15 cellular contexts compared by ENCODE assay signal in genomic region chr3:77456881-77457280, GRCh38.
DNase-seq lines count a peak whose midpoint lies in the region; ATAC-seq and TF ChIP-seq lines count a peak whose summit lies in the region.
"Had no signal": no experiment of that assay in that cellular context is flagged by ENCODE, and none has a peak within 500 bp of the region (broad histone marks: within the 10 kb centered on the region; RNA-seq: fewer than 3 reads in every experiment).

No MANE protein-coding gene starts in this region.

- H4K20me1 ChIP-seq in SK-N-SH (ENCODE audit: insufficient read depth) = no peaks in the 10 kb centered on the region

- H3K4me3 ChIP-seq in SK-N-SH (ENCODE audit: low read depth in 2 of 2, low read length in 1 of 2) = no peak overlapping the region
- no peak overlapping the region for H3K4me3 ChIP-seq in Caco-2 (ENCODE audit: low read depth, low read length)
- H3K4me3 ChIP-seq: GM23338 had no signal

- H3K36me3 Mint-ChIP-seq in neural crest cell (ENCODE audit: low read depth) = no peaks in the 10 kb centered on the region
- no peaks in the 10 kb centered on the region for H3K36me3 Mint-ChIP-seq in Caco-2 (ENCODE audit: insufficient read depth, unreplicated experiment)
- no peaks in the 10 kb centered on the region for H3K36me3 Mint-ChIP-seq in T-helper 17 cell (ENCODE audit: low read depth)
- H3K36me3 Mint-ChIP-seq: CD14-positive monocyte, IgD-negative memory B cell had no signal

- peak; percentile 62 for DNase-seq in DMS 273 treated with DMSO at 0.1 percent for 48 hours (lab: John Stamatoyannopoulos, UW)
- peak; percentile 45 for DNase-seq in NCI-H146 treated with DMSO at 0.1 percent for 48 hours (lab: John Stamatoyannopoulos, UW; ENCODE audit: unreplicated experiment)
- DNase-seq in SK-N-SH = peak; percentile 61
- DNase-seq in neural crest cell (ENCODE audit: low read depth, low spot score) = no peak
- no peak for DNase-seq in Caco-2
- no peak for DNase-seq in effector CD4-positive, alpha-beta T cell
- no peak for DNase-seq in T-helper 17 cell
- DNase-seq: NCI-H2029, NCI-H345, T-helper 2 cell had no signal

- WGBS in SK-N-SH (ENCODE audit: low lambda C conversion rate) = 13% methylated on average over 1 of the region's 1 CpG

- intact Hi-C loops in Caco-2 (cut with micrococcal nuclease; ENCODE audit: unreplicated experiment) = no loop called here

- CTCF ChIA-PET in SK-N-SH (lab: Yijun Ruan, JAX) (interaction anchor here (1.3 kb wide), 2 partner anchors 137 to 1189 kb away, joined by 3 read pairs; no protein-coding TSS in a partner anchor), Caco-2 (lab: Charles Lee) (no interaction called here)

- H3K27me3 ChIP-seq in SK-N-SH (ENCODE audit: insufficient read depth) (no peaks in the 10 kb centered on the region), Caco-2 (replicated peaks; ENCODE audit: control insufficient read depth, insufficient read depth, low read length) (no peaks in the 10 kb centered on the region)

- H3K9me3 Mint-ChIP-seq in neural crest cell = peaks cover 4% of the 10 kb centered on the region
- no peaks in the 10 kb centered on the region for H3K9me3 Mint-ChIP-seq in Caco-2 (ENCODE audit: unreplicated experiment)
- H3K9me3 Mint-ChIP-seq: GM23338 had no signal

- H3K4me3 Mint-ChIP-seq in neural crest cell (no peak overlapping the region), Caco-2 (ENCODE audit: unreplicated experiment) (no peak overlapping the region), T-helper 17 cell (no peak overlapping the region)
- H3K4me3 Mint-ChIP-seq: CD14-positive monocyte, GM23338, IgD-negative memory B cell had no signal

- no peak for ATAC-seq in T-helper 17 cell
- ATAC-seq: GM23338, HCT116 had no signal

- no peak overlapping the region for H2AFZ ChIP-seq in SK-N-SH (ENCODE audit: low read depth)
- H2AFZ ChIP-seq: GM23338 had no signal

- H3K36me3 ChIP-seq in SK-N-SH (replicated peaks in 1 of 2; ENCODE audit: control insufficient read depth in 1 of 2, insufficient read depth in 2 of 2, low read length in 1 of 2) = no peaks in the 10 kb centered on the region
- H3K36me3 ChIP-seq in Caco-2 (ENCODE audit: control insufficient read depth, insufficient read depth, low read length) = no peaks in the 10 kb centered on the region

- peak in 1 of 2 experiments; percentile 80; a peak in 2 of 4 replicates for TF ChIP-seq EP300 in SK-N-SH (IDR thresholded peaks at IDR 0.05; ENCODE audit: borderline replicate concordance in 1 of 2, low read depth in 1 of 2, low read length in 1 of 2)

- POLR2A ChIA-PET in SK-N-SH (lab: Yijun Ruan, JAX) = no interaction called here
- POLR2A ChIA-PET in Caco-2 (lab: Charles Lee) = no interaction called here

- no peak for TF ChIP-seq RAD21 in SK-N-SH (IDR thresholded peaks at IDR 0.05; ENCODE audit: low read length)

- H3K4me1 ChIP-seq in SK-N-SH (ENCODE audit: control insufficient read depth in 1 of 2, insufficient read depth in 2 of 2, low read depth in 1 of 2, low read length in 1 of 2) = peaks cover 0 to 2% of the 10 kb centered on the region in 2 experiments; a peak in 2 of 4 replicates
- H3K4me1 ChIP-seq in Caco-2 = no peaks in the 10 kb centered on the region

- H3K4me1 Mint-ChIP-seq in neural crest cell = peaks cover 7% of the 10 kb centered on the region
- no peaks in the 10 kb centered on the region for H3K4me1 Mint-ChIP-seq in Caco-2 (ENCODE audit: low read depth, unreplicated experiment)
- no peaks in the 10 kb centered on the region for H3K4me1 Mint-ChIP-seq in T-helper 17 cell
- H3K4me1 Mint-ChIP-seq: CD14-positive monocyte, IgD-negative memory B cell had no signal

- no TSS peak for BruUV-seq in Caco-2 (replicated peaks; lab: Mats Ljungman, UMichigan)

- no peak overlapping the region for H3K27ac ChIP-seq in SK-N-SH (ENCODE audit: low read depth in 2 of 2, low read length in 1 of 2)
- H3K27ac ChIP-seq: HL-60 had no signal

- no peak overlapping the region for H3K9ac ChIP-seq in SK-N-SH

- no peaks in the 10 kb centered on the region for H3K9me3 ChIP-seq in SK-N-SH
- H3K9me3 ChIP-seq in Caco-2 = no peaks in the 10 kb centered on the region
- no peaks in the 10 kb centered on the region for H3K9me3 ChIP-seq in T-helper 17 cell (ENCODE audit: control insufficient read depth, low read length, poor library complexity, severe bottlenecking)

- TF ChIP-seq CTCF in SK-N-SH (IDR thresholded peaks at IDR 0.05) (no peak), neural crest cell (conservative IDR thresholded peaks at IDR 0.05) (no peak), Caco-2 (IDR thresholded peaks at IDR 0.05; ENCODE audit: insufficient read depth in 1 of 2, low read depth in 1 of 2, low read length in 1 of 2, severe bottlenecking in 1 of 2, unreplicated experiment in 1 of 2) (no peak)

- H3K27ac Mint-ChIP-seq in neural crest cell (ENCODE audit: unreplicated experiment) = peak overlapping the region; percentile 58
- no peak overlapping the region for H3K27ac Mint-ChIP-seq in Caco-2 (ENCODE audit: unreplicated experiment)
- H3K27ac Mint-ChIP-seq in T-helper 17 cell = no peak overlapping the region
- H3K27ac Mint-ChIP-seq: CD14-positive monocyte, GM23338, IgD-negative memory B cell had no signal

- H3K27me3 Mint-ChIP-seq in neural crest cell (ENCODE audit: low read depth) (no peaks in the 10 kb centered on the region), Caco-2 (ENCODE audit: insufficient read depth, unreplicated experiment) (no peaks in the 10 kb centered on the region), T-helper 17 cell (no peaks in the 10 kb centered on the region)
- H3K27me3 Mint-ChIP-seq: IgD-negative memory B cell had no signal

- no peaks in the 10 kb centered on the region for H3F3A ChIP-seq in SK-N-SH (replicated peaks; ENCODE audit: insufficient read depth)

- no peak overlapping the region for H3K4me2 ChIP-seq in SK-N-SH
- H3K4me2 ChIP-seq: GM23338 had no signal

- H3K79me2 ChIP-seq in SK-N-SH (ENCODE audit: insufficient read depth) = no peaks in the 10 kb centered on the region

- no peaks in the 10 kb centered on the region for H3K9me2 ChIP-seq in SK-N-SH

TF ChIP-seq in SK-N-SH, 30 proteins besides CTCF, POLR2A, EP300 and RAD21:
- TF ChIP-seq NFIC (IDR thresholded peaks at IDR 0.05; ENCODE audit: borderline replicate concordance) = no peak
- peak; percentile 44 for TF ChIP-seq TCF12 (IDR thresholded peaks at IDR 0.05)
- no peak for TF ChIP-seq JUND (IDR thresholded peaks at IDR 0.05)
- TF ChIP-seq ELF1 (IDR thresholded peaks at IDR 0.05) = no peak
- TF ChIP-seq CHD2 (IDR thresholded peaks at IDR 0.05; ENCODE audit: low read length, partially characterized antibody) = peak; percentile 31
- TF ChIP-seq ZBTB33 (IDR thresholded peaks at IDR 0.05; ENCODE audit: borderline replicate concordance, low read depth) = no peak
- TF ChIP-seq POLR2AphosphoS5 (IDR thresholded peaks at IDR 0.05; ENCODE audit: low read depth, low read length) = no peak
- peak; percentile 65 for TF ChIP-seq GATA2 (CRISPR knock-in tag; IDR thresholded peaks at IDR 0.05)
- TF ChIP-seq RFX5 (IDR thresholded peaks at IDR 0.05; ENCODE audit: low read length) = no peak
- TF ChIP-seq YY1 (IDR thresholded peaks at IDR 0.05; ENCODE audit: low read depth) = no peak
- TF ChIP-seq FOSL2 (IDR thresholded peaks at IDR 0.05; ENCODE audit: borderline replicate concordance, low read depth) = no peak
- TF ChIP-seq USF2 (IDR thresholded peaks at IDR 0.05; ENCODE audit: borderline replicate concordance, low read depth, low read length) = no peak
- TF ChIP-seq PBX3 (IDR thresholded peaks at IDR 0.05) = no peak
- TF ChIP-seq RCOR1 (IDR thresholded peaks at IDR 0.05; ENCODE audit: low read length) = peak; percentile 88; the same call in 1 of the 2 replicates
- TF ChIP-seq MXI1 (IDR thresholded peaks at IDR 0.05; ENCODE audit: low read depth, low read length) = peak; percentile 15; the same call in 1 of the 2 replicates
- no peak for TF ChIP-seq TEAD4 (IDR thresholded peaks at IDR 0.05; ENCODE audit: borderline replicate concordance, insufficient read depth)
- TF ChIP-seq GABPA (IDR thresholded peaks at IDR 0.05; ENCODE audit: low read depth) = no peak
- TF ChIP-seq EZH2phosphoT487 (IDR thresholded peaks at IDR 0.05; ENCODE audit: borderline replicate concordance, low read depth) = no peak

Comparison
In these comparisons a context has a peak if more than half of its experiments do, and no peak if none do; other contexts are left out.
1. DNase-seq: peak in DMS 273 treated with DMSO at 0.1 percent for 48 hours (single experiment), NCI-H146 treated with DMSO at 0.1 percent for 48 hours (single experiment) and SK-N-SH (single experiment); none in neural crest cell (single experiment), Caco-2 (0 of 2), effector CD4-positive, alpha-beta T cell (single experiment) and T-helper 17 cell (0 of 3).